26 cellular contexts compared by ENCODE assay signal in genomic region chr15:80461370-80462060, GRCh38. TPM values are rescaled to one million over a fixed set of nuclear protein-coding genes. Genes with fewer than 3 reads are reported as not detected.
DNase-seq lines count a peak whose midpoint lies in the region; ATAC-seq and TF ChIP-seq lines count a peak whose summit lies in the region.
"Had no signal": no experiment of that assay in that cellular context is flagged by ENCODE, and none has a peak within 500 bp of the region (broad histone marks: within the 10 kb centered on the region; RNA-seq: fewer than 3 reads in every experiment).

No MANE protein-coding gene starts in this region.

- no peak overlapping the region for H3K18ac ChIP-seq in neuronal stem cell (ENCODE audit: low read length)

- H4K8ac ChIP-seq in neuronal stem cell (ENCODE audit: low read depth, low read length): no peak overlapping the region

- H2BK15ac ChIP-seq in neuronal stem cell (ENCODE audit: low read length): no peak overlapping the region

- H2BK12ac ChIP-seq in neuronal stem cell (ENCODE audit: low read length): no peak overlapping the region

- H3K36me3 ChIP-seq in neuronal stem cell (replicated peaks in 1 of 2; ENCODE audit: control insufficient read depth in 2 of 2, insufficient read depth in 2 of 2, low read length in 2 of 2): peaks cover 2 to 82% of the 10 kb centered on the region in 2 donors
- H3K36me3 ChIP-seq: ascending aorta, heart left ventricle, vagina had no signal

- DNase-seq in AG10803 (ENCODE audit: low read depth) (peak; percentile 23), NB4 (ENCODE audit: low read depth) (peak; percentile 19), fibroblast of peridontal ligament (ENCODE audit: extremely low read depth) (peak; percentile 40), neuronal stem cell (ENCODE audit: low spot score) (no peak), NCI-H2107 (lab: John Stamatoyannopoulos, UW) (no peak), globus pallidus (ENCODE audit: low spot score) (no peak)
- DNase-seq in activated T-cell treated with anti-CD3 and anti-CD28 coated beads, Interleukin-2, amount 50 U/mL, for 72 hours: no peak
- DNase-seq: activated CD4-positive, alpha-beta T cell treated with anti-CD3 and anti-CD28 coated beads for 1 hour; CD4-positive, alpha-beta memory T cell; cerebellar nuclear complex; DMS153; effector memory CD8-positive, alpha-beta T cell; NCI-H1048; NCI-H2081; NCI-H446 treated with DMSO at 0.1 percent for 48 hours; NK-92 treated with Interleukin-12 subunit alpha and Interleukin-12 subunit beta, amount 100 ng/mL, for 24 hours had no signal

- WGBS in neuronal stem cell (ENCODE audit: extremely low coverage in 2 of 2, insufficient read length in 2 of 2, insufficient replicate concordance in 1 of 2), 2 donors: no CpG with 5 or more reads among the region's 14 CpGs

- no peak overlapping the region for H2AK5ac ChIP-seq in neuronal stem cell (ENCODE audit: low read depth, low read length)

- no peak overlapping the region for H3K4ac ChIP-seq in neuronal stem cell (ENCODE audit: low read length)

- no peak overlapping the region for H2BK5ac ChIP-seq in neuronal stem cell (ENCODE audit: low read length)

- H3K27ac ChIP-seq in neuronal stem cell (replicated peaks; ENCODE audit: low read length): no peak overlapping the region
- H3K27ac ChIP-seq: ascending aorta, heart left ventricle, vagina had no signal

- no peaks in the 10 kb centered on the region for H3K9me3 Mint-ChIP-seq in activated T-cell treated with anti-CD3 and anti-CD28 coated beads, Interleukin-2, amount 50 U/mL, for 72 hours
- H3K9me3 Mint-ChIP-seq: activated naive CD4-positive, alpha-beta T cell treated with anti-CD3 and anti-CD28 coated beads, Interleukin-2, amount 50 U/mL, for 72 hours; activated T-helper 1 cell treated with anti-CD3 and anti-CD28 coated beads, Interleukin-12 subunit alpha, Interleukin-12 subunit beta, Interleukin-2, Interleukin-4 antibody, amounts not matched to agents 30 ng/mL and 10 ng/mL and 1 ng/mL, durations not matched to agents 14 hours and 24 hours and 36 hours; CD4-positive, alpha-beta memory T cell; effector memory CD8-positive, alpha-beta T cell; GM23338 had no signal

- ATAC-seq in activated T-cell treated with anti-CD3 and anti-CD28 coated beads, Interleukin-2, amount 50 U/mL, for 72 hours (replicated peaks in 1 of 2): no peak
- ATAC-seq in HG03135 (IDR thresholded peaks at IDR 0.05; ENCODE audit: unreplicated experiment): no peak
- ATAC-seq: activated naive CD4-positive, alpha-beta T cell treated with anti-CD3 and anti-CD28 coated beads, Interleukin-2, amount 50 U/mL, for 72 hours; effector memory CD8-positive, alpha-beta T cell; GM12878; GM23338; K562; left lobe of liver had no signal

- no peaks in the 10 kb centered on the region for H3K36me3 Mint-ChIP-seq in activated T-cell treated with anti-CD3 and anti-CD28 coated beads, Interleukin-2, amount 50 U/mL, for 72 hours (ENCODE audit: insufficient read depth in 2 of 2)
- H3K36me3 Mint-ChIP-seq: activated naive CD4-positive, alpha-beta T cell treated with anti-CD3 and anti-CD28 coated beads, Interleukin-2, amount 50 U/mL, for 72 hours; CD4-positive, alpha-beta memory T cell had no signal

- H2AFZ ChIP-seq in neuronal stem cell (ENCODE audit: low read length): no peak overlapping the region
- H2AFZ ChIP-seq: GM23338 had no signal

- H3K9me3 ChIP-seq in neuronal stem cell (replicated peaks in 1 of 2; ENCODE audit: control insufficient read depth in 2 of 2, insufficient read depth in 1 of 2, low read depth in 1 of 2, low read length in 2 of 2): no peaks in the 10 kb centered on the region
- H3K9me3 ChIP-seq: ascending aorta, heart left ventricle, vagina had no signal

- H2BK120ac ChIP-seq in neuronal stem cell (ENCODE audit: low read depth, low read length): no peak overlapping the region

- TF ChIP-seq POLR2A in NB4 (IDR thresholded peaks at IDR 0.05; ENCODE audit: extremely low read depth, insufficient read length): no peak

- H3K4me1 Mint-ChIP-seq in activated T-cell treated with anti-CD3 and anti-CD28 coated beads, Interleukin-2, amount 50 U/mL, for 72 hours (ENCODE audit: low read depth): no peaks in the 10 kb centered on the region
- H3K4me1 Mint-ChIP-seq: CD4-positive, alpha-beta memory T cell had no signal

- no peak overlapping the region for H3K14ac ChIP-seq in neuronal stem cell (ENCODE audit: low read length)

- no peaks in the 10 kb centered on the region for H3K27me3 Mint-ChIP-seq in activated T-cell treated with anti-CD3 and anti-CD28 coated beads, Interleukin-2, amount 50 U/mL, for 72 hours (ENCODE audit: low read depth)

- no peak overlapping the region for H3K4me3 Mint-ChIP-seq in activated T-cell treated with anti-CD3 and anti-CD28 coated beads, Interleukin-2, amount 50 U/mL, for 72 hours
- H3K4me3 Mint-ChIP-seq: activated T-helper 1 cell treated with anti-CD3 and anti-CD28 coated beads, Interleukin-12 subunit alpha, Interleukin-12 subunit beta, Interleukin-2, Interleukin-4 antibody, amounts not matched to agents 30 ng/mL and 10 ng/mL and 1 ng/mL, durations not matched to agents 14 hours and 24 hours and 36 hours; CD4-positive, alpha-beta memory T cell; effector memory CD8-positive, alpha-beta T cell; GM23338 had no signal

- no peaks in the 10 kb centered on the region for H3K79me1 ChIP-seq in neuronal stem cell (ENCODE audit: low read depth, low read length)

- H4K91ac ChIP-seq in neuronal stem cell (ENCODE audit: low read depth, low read length, poor library complexity): no peak overlapping the region

- no peaks in the 10 kb centered on the region for H3K27me3 ChIP-seq in neuronal stem cell (ENCODE audit: control insufficient read depth in 3 of 3, insufficient read depth in 3 of 3, low read depth in 1 of 3, low read length in 3 of 3)
- H3K27me3 ChIP-seq: ascending aorta, vagina had no signal

- H3K4me3 ChIP-seq in AG10803 (ENCODE audit: low read length) (no peak overlapping the region), NB4 (ENCODE audit: low read depth, low read length) (no peak overlapping the region), neuronal stem cell (ENCODE audit: low read length in 2 of 2) (no peak overlapping the region)
- H3K4me3 ChIP-seq: ascending aorta, GM12878, GM23338, heart left ventricle, K562, vagina had no signal

- no peak overlapping the region for H3K9ac ChIP-seq in neuronal stem cell (ENCODE audit: low read depth, low read length, poor library complexity)

- H3K4me2 ChIP-seq in neuronal stem cell (ENCODE audit: insufficient read depth, low read length, poor library complexity, severe bottlenecking): no peak overlapping the region
- H3K4me2 ChIP-seq: GM23338 had no signal

- H3K23ac ChIP-seq in neuronal stem cell (ENCODE audit: low read depth, low read length, poor library complexity): peak overlapping the region; percentile 8

- 0 out of 2 replicates have a peak, but pooled peaks have one; percentile 5 for TF ChIP-seq CTCF in AG10803 (conservative IDR thresholded peaks at IDR 0.05; ENCODE audit: low read length)
- TF ChIP-seq CTCF in NB4 (IDR thresholded peaks at IDR 0.05; ENCODE audit: low read depth, low read length): no peak

- H3K27ac Mint-ChIP-seq in activated T-cell treated with anti-CD3 and anti-CD28 coated beads, Interleukin-2, amount 50 U/mL, for 72 hours: no peak overlapping the region
- H3K27ac Mint-ChIP-seq: activated naive CD4-positive, alpha-beta T cell treated with anti-CD3 and anti-CD28 coated beads, Interleukin-2, amount 50 U/mL, for 72 hours; activated T-helper 1 cell treated with anti-CD3 and anti-CD28 coated beads, Interleukin-12 subunit alpha, Interleukin-12 subunit beta, Interleukin-2, Interleukin-4 antibody, amounts not matched to agents 30 ng/mL and 10 ng/mL and 1 ng/mL, durations not matched to agents 14 hours and 24 hours and 36 hours; CD4-positive, alpha-beta memory T cell; effector memory CD8-positive, alpha-beta T cell; GM23338 had no signal

- no peaks in the 10 kb centered on the region for H3K4me1 ChIP-seq in neuronal stem cell (ENCODE audit: control insufficient read depth in 2 of 2, insufficient read depth in 1 of 2, low read depth in 1 of 2, low read length in 2 of 2)
- H3K4me1 ChIP-seq: ascending aorta, vagina had no signal

RNA-seq across cellular contexts. Expression of gene ARNT2, which starts 57.3 kb away (rescaled TPM):
- polyA plus RNA-seq in neuronal stem cell (2013, experiment 1 of 2): 31.2 TPM
- polyA plus RNA-seq in neuronal stem cell (2013, experiment 2 of 2): 31.5 TPM
- under 1 TPM; 0.07 to 0.19 TPM for total RNA-seq in activated T-cell treated with anti-CD3 and anti-CD28 coated beads, Interleukin-2, amount 50 U/mL, for 72 hours
- total RNA-seq: activated naive CD4-positive, alpha-beta T cell treated with anti-CD3 and anti-CD28 coated beads, Interleukin-2, amount 50 U/mL, for 72 hours; CD4-positive, alpha-beta memory T cell; GM12878; K562 had no signal
- polyA plus RNA-seq: CD4-positive, alpha-beta memory T cell had no signal

Comparison
In these comparisons a context has a peak if more than half of its experiments do, and no peak if none do; other contexts are left out.
1. DNase-seq: peak in AG10803 (single experiment), NB4 (single experiment) and fibroblast of peridontal ligament (single experiment); none in neuronal stem cell (single experiment), activated T-cell treated with anti-CD3 and anti-CD28 coated beads, Interleukin-2, amount 50 U/mL, for 72 hours (0 of 2), NCI-H2107 (single experiment) and globus pallidus (single experiment).